Comparison of ENCODE assay signal across 9 cellular contexts in the genomic region with DNA sequence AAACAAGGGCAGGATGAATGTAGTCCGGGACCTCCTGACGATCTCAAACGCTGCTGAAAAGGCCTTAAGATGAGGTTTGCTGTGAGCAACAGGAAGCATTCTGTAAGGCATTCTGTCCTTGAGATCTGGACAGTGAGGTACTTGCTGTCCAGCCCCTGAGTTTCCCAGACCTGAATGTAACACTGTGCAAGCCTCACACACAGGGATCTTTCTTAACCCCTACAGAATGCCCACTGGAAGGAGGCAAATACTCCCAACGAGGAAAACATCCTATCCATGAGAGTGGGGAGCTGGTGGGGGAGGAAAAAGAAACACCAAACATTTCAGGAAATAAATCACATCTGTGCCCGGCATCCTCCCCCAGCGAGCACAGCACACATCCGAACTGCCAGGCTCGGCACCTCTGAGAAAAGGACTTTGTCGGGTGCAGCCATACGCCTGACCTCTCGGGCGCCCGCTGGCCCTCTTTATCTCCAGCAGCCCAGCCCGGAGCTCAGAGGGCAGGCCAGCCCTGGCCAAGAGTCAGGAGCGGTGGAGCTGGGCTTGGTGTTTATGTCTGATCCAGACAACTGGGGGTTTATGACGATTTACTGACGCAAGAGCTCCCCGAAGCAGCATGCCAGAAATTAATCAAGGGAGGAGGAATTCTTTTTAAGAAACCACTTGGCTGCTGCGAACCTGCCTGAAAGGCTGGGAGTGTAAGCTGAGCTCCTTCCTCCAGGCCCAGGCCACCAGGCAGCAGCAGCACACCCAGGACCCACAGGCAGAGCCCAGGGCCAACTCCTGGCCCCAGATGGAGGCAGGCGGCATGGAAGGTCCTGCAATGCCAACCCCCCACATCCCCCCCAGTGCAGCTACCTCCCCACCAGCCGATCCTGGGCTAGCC.
DNase-seq lines count a peak whose midpoint lies in the region; ATAC-seq, FAIRE-seq and TF ChIP-seq lines count a peak whose summit lies in the region.
"Had no signal": no experiment of that assay in that cellular context is flagged by ENCODE, and none has a peak within 500 bp of the region (broad histone marks: within the 10 kb centered on the region; RNA-seq: fewer than 3 reads in every experiment).

No MANE protein-coding gene starts in this region.

- WGBS in pancreas, 2 donors: 39 to 41% methylated on average over 21 of the region's 21 CpGs
- no CpG with 5 or more reads among the region's 21 CpGs for WGBS in mesendoderm (ENCODE audit: extremely low coverage, insufficient coverage, low lambda C conversion rate)

- no peak overlapping the region for H2AK5ac ChIP-seq in mesendoderm (ENCODE audit: low read length)

- no peak overlapping the region for H2BK15ac ChIP-seq in mesendoderm (replicated peaks; ENCODE audit: low read depth)

- no peak for FAIRE-seq in pancreas (lab: Jason Lieb, UNC)
- FAIRE-seq: GM12892 had no signal

- H3K27me3 ChIP-seq in BLaER1: no peaks in the 10 kb centered on the region
- H3K27me3 ChIP-seq in pancreas: no peaks in the 10 kb centered on the region
- H3K27me3 ChIP-seq in mesendoderm (ENCODE audit: insufficient read depth, low read length, poor library complexity): no peaks in the 10 kb centered on the region

- peaks cover 7% of the 10 kb centered on the region for H3K79me2 ChIP-seq in mesendoderm (ENCODE audit: control insufficient read depth, insufficient read depth, low read length)

- H3K23ac ChIP-seq in mesendoderm (ENCODE audit: low read length): no peak overlapping the region

- H3K9ac ChIP-seq in BLaER1: peak overlapping the region; percentile 65
- H3K9ac ChIP-seq in mesendoderm (ENCODE audit: low read length): no peak overlapping the region

- intact Hi-C loops in pancreas (cut with DNase I): no loop called here

- H3K4me1 ChIP-seq in BLaER1 (peaks cover 84% of the 10 kb centered on the region), pancreas (peaks cover 0 to 38% (median 15%) of the 10 kb centered on the region in 3 donors), mesendoderm (ENCODE audit: control insufficient read depth, low read depth, low read length) (no peaks in the 10 kb centered on the region)

- no peak overlapping the region for H3K4ac ChIP-seq in mesendoderm (ENCODE audit: low read depth, low read length)

- peaks cover 15% of the 10 kb centered on the region for H3K79me1 ChIP-seq in mesendoderm (ENCODE audit: low read length)

- TF ChIP-seq CTCF in foreskin fibroblast (IDR thresholded peaks at IDR 0.05; ENCODE audit: low read depth, low read length) (no peak), pancreas (IDR thresholded peaks at IDR 0.05) (no peak)

- H4K5ac ChIP-seq in mesendoderm (ENCODE audit: low read length): no peak overlapping the region

- peak overlapping the region; percentile 80 for H3K4me2 ChIP-seq in BLaER1
- no peak overlapping the region for H3K4me2 ChIP-seq in mesendoderm (ENCODE audit: low read length)

- peak overlapping the region; percentile 73 for H3K27ac ChIP-seq in BLaER1
- H3K27ac ChIP-seq in pancreas: peak overlapping the region in 2 of 4 donors; percentile 19 to 53
- no peak overlapping the region for H3K27ac ChIP-seq in mesendoderm (ENCODE audit: low read depth, low read length)

- no peak overlapping the region for H3K56ac ChIP-seq in mesendoderm (ENCODE audit: low read length)

- no peak overlapping the region for H4K8ac ChIP-seq in mesendoderm (ENCODE audit: low read depth, low read length)

- ATAC-seq in SK-N-SH treated with all-trans-retinoic acid at 6 μM for 48 hours: peak; percentile 87
- peak in 3 of 4 donors; percentile 44 to 62 (median 54) for ATAC-seq in pancreas
- no peak for ATAC-seq in GM21447 (IDR thresholded peaks at IDR 0.05; ENCODE audit: unreplicated experiment)

- H2BK5ac ChIP-seq in mesendoderm (ENCODE audit: low read length): no peak overlapping the region

- no peak overlapping the region for H2BK120ac ChIP-seq in mesendoderm (ENCODE audit: low read depth, low read length)

- H4K20me1 ChIP-seq in BLaER1: peaks cover 46% of the 10 kb centered on the region

- no peak overlapping the region for H3K4me3 ChIP-seq in BLaER1
- H3K4me3 ChIP-seq in foreskin fibroblast (ENCODE audit: low read depth in 1 of 2, low read length in 2 of 2): no peak overlapping the region
- no peak overlapping the region for H3K4me3 ChIP-seq in pancreas
- H3K4me3 ChIP-seq in mesendoderm (ENCODE audit: low read length): no peak overlapping the region

- H3K18ac ChIP-seq in mesendoderm (ENCODE audit: low read length): no peak overlapping the region

- H3K36me3 ChIP-seq in BLaER1 (0 out of 2 replicates have a peak, but pooled peaks cover 3% of the 10 kb centered on the region), pancreas (no peaks in the 10 kb centered on the region), mesendoderm (ENCODE audit: control insufficient read depth, insufficient read depth, low read length) (no peaks in the 10 kb centered on the region)

- H3K9me3 ChIP-seq in BLaER1: no peaks in the 10 kb centered on the region
- H3K9me3 ChIP-seq in pancreas: no peaks in the 10 kb centered on the region

- DNase-seq in foreskin fibroblast (peak; percentile 45 to 78), pancreas (peak in 1 of 6 donors; percentile 2), mesendoderm (no peak), NCI-H1417 (lab: John Stamatoyannopoulos, UW) (no peak), A172 (ENCODE audit: low spot score) (no peak)

TF ChIP-seq in SK-N-SH treated with all-trans-retinoic acid at 6 μM for 48 hours, 23 proteins besides CTCF, POLR2A, EP300 and RAD21:
- TF ChIP-seq, protein P1, sequence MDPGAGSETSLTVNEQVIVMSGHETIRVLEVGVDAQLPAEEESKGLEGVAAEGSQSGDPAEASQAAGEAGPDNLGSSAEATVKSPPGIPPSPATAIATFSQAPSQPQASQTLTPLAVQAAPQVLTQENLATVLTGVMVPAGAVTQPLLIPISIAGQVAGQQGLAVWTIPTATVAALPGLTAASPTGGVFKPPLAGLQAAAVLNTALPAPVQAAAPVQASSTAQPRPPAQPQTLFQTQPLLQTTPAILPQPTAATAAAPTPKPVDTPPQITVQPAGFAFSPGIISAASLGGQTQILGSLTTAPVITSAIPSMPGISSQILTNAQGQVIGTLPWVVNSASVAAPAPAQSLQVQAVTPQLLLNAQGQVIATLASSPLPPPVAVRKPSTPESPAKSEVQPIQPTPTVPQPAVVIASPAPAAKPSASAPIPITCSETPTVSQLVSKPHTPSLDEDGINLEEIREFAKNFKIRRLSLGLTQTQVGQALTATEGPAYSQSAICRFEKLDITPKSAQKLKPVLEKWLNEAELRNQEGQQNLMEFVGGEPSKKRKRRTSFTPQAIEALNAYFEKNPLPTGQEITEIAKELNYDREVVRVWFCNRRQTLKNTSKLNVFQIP (CRISPR knock-in tag; IDR thresholded peaks at IDR 0.05; ENCODE audit: borderline replicate concordance, low read depth): no peak
- TF ChIP-seq ESRRG (CRISPR knock-in tag; IDR thresholded peaks at IDR 0.05) (no peak), ZNF565 (CRISPR knock-in tag; conservative IDR thresholded peaks at IDR 0.05; ENCODE audit: low read depth) (no peak), TCF4 (CRISPR knock-in tag; IDR thresholded peaks at IDR 0.05; ENCODE audit: borderline replicate concordance) (peak; percentile 11; the same call in 1 of the 2 replicates), ZFP30 (CRISPR knock-in tag; IDR thresholded peaks at IDR 0.05) (no peak), ARNTL (CRISPR knock-in tag; IDR thresholded peaks at IDR 0.05; ENCODE audit: borderline replicate concordance, low read depth) (no peak)

Comparison
In these comparisons a context has a peak if more than half of its experiments do, and no peak if none do; other contexts are left out.
1. DNase-seq: peak in foreskin fibroblast (2 of 2); none in mesendoderm (single experiment), NCI-H1417 (0 of 3) and A172 (single experiment).